ENCODE assay signal across 19 cellular contexts in genomic region chr5:10591946-10592345, GRCh38. TPM values are rescaled to one million over a fixed set of nuclear protein-coding genes. Genes with fewer than 3 reads are reported as not detected.
DNase-seq lines count a peak whose midpoint lies in the region; ATAC-seq, FAIRE-seq and TF ChIP-seq lines count a peak whose summit lies in the region.
"Had no signal": no experiment of that assay in that cellular context is flagged by ENCODE, and none has a peak within 500 bp of the region (broad histone marks: within the 10 kb centered on the region; RNA-seq: fewer than 3 reads in every experiment).

No MANE protein-coding gene starts in this region.

- no peak for TF ChIP-seq EP300 in A549 (IDR thresholded peaks at IDR 0.05)

- H3K4me2 ChIP-seq in A549 (peak overlapping the region; percentile 67; the same call in 1 of the 3 replicates), KMS-11 (peak overlapping the region; percentile 92; the same call in 1 of the 2 replicates), PC-3 (ENCODE audit: low read length) (no peak overlapping the region), H9 (ENCODE audit: insufficient read depth, insufficient read length, low read length) (no peak overlapping the region)
- H3K4me2 ChIP-seq: BLaER1 had no signal

- no peaks in the 10 kb centered on the region for H3F3A ChIP-seq in PC-3 (ENCODE audit: low read length, unreplicated experiment)

- H3K56ac ChIP-seq in H9 (ENCODE audit: insufficient read length, low read depth, low read length): no peak overlapping the region

- no peak overlapping the region for H3K4ac ChIP-seq in H9 (ENCODE audit: low read depth, low read length)

- H2AK5ac ChIP-seq in H9 (ENCODE audit: insufficient read length, low read length): no peak overlapping the region

- H3K27ac ChIP-seq in A549: no peak overlapping the region
- H3K27ac ChIP-seq in KMS-11: no peak overlapping the region
- H3K27ac ChIP-seq in PC-3 (ENCODE audit: low read length): no peak overlapping the region
- H3K27ac ChIP-seq in H9 (ENCODE audit: insufficient read length, low read depth, low read length): no peak overlapping the region
- H3K27ac ChIP-seq: BLaER1, RWPE1, SJCRH30 had no signal

- H3K9me2 ChIP-seq in PC-3 (replicated peaks; ENCODE audit: low read length): no peaks in the 10 kb centered on the region

- H3K18ac ChIP-seq in H9 (ENCODE audit: insufficient read length, low read depth, low read length): no peak overlapping the region

- POLR2A ChIA-PET in A549 (lab: Yijun Ruan, JAX) (no interaction called here), PC-3 (lab: Charles Lee; ENCODE audit: unreplicated experiment) (no interaction called here)

- H3T11ph ChIP-seq in H9 (ENCODE audit: low read length): no peak overlapping the region

- H3K9ac ChIP-seq in KMS-11 (no peak overlapping the region), PC-3 (ENCODE audit: low read length) (no peak overlapping the region), H9 (ENCODE audit: extremely low read depth, insufficient read length, low read length) (no peak overlapping the region)
- H3K9ac ChIP-seq: BLaER1 had no signal

- TF ChIP-seq RAD21 in A549 (conservative IDR thresholded peaks at IDR 0.05 in 1 of 2, IDR thresholded peaks at IDR 0.05 in 1 of 2): no peak

- 65% methylated on average over 3 of the region's 3 CpGs for WGBS in A549 (ENCODE audit: missing lambda C conversion rate)
- no CpG with 5 or more reads among the region's 3 CpGs for WGBS in H9 (ENCODE audit: extremely low coverage, insufficient read length, low lambda C conversion rate)

- H3K79me2 ChIP-seq in KMS-11 (ENCODE audit: insufficient read depth, low read depth): no peaks in the 10 kb centered on the region
- H3K79me2 ChIP-seq in PC-3 (ENCODE audit: low read length): peaks cover 44% of the 10 kb centered on the region
- no peaks in the 10 kb centered on the region for H3K79me2 ChIP-seq in H9 (ENCODE audit: insufficient read depth, low read length)

- H2AFZ ChIP-seq in KMS-11 (ENCODE audit: low read depth) (no peak overlapping the region), PC-3 (ENCODE audit: low read length) (no peak overlapping the region), H9 (ENCODE audit: low read length) (no peak overlapping the region)

- H3K4me3 ChIP-seq in A549 (no peak overlapping the region), KMS-11 (IDR thresholded peaks at IDR 0.05; ENCODE audit: insufficient read depth, low read depth, low read length) (no peak overlapping the region), PC-3 (ENCODE audit: low read length) (no peak overlapping the region), fibroblast of mammary gland (ENCODE audit: control insufficient read depth, low read depth, low read length) (no peak overlapping the region)
- H3K4me3 ChIP-seq: BLaER1, SJCRH30 had no signal

- H3K27me3 ChIP-seq in KMS-11 (ENCODE audit: insufficient read depth, low read depth): no peaks in the 10 kb centered on the region
- no peaks in the 10 kb centered on the region for H3K27me3 ChIP-seq in PC-3 (ENCODE audit: low read length)
- no peaks in the 10 kb centered on the region for H3K27me3 ChIP-seq in H9 (ENCODE audit: insufficient read depth, low read length)
- H3K27me3 ChIP-seq: BLaER1, SJCRH30 had no signal

- peaks cover 2% of the 10 kb centered on the region for H3K27me3 Mint-ChIP-seq in H9 (ENCODE audit: low read depth)

- H4K20me1 ChIP-seq in KMS-11 (ENCODE audit: insufficient read depth): no peaks in the 10 kb centered on the region
- no peaks in the 10 kb centered on the region for H4K20me1 ChIP-seq in PC-3 (ENCODE audit: low read length)
- no peaks in the 10 kb centered on the region for H4K20me1 ChIP-seq in H9 (ENCODE audit: control insufficient read depth, insufficient read depth, insufficient read length)

- H3K9me3 Mint-ChIP-seq in H9: peaks cover 0 to 4% of the 10 kb centered on the region in 2 experiments; a peak in 2 of 5 replicates

- TF ChIP-seq CTCF in A549 (IDR thresholded peaks at IDR 0.05) (no peak), KMS-11 (conservative IDR thresholded peaks at IDR 0.05; ENCODE audit: low read depth, low read length) (no peak), PC-3 (conservative IDR thresholded peaks at IDR 0.05; ENCODE audit: low read depth, low read length) (no peak), fibroblast of mammary gland (conservative IDR thresholded peaks at IDR 0.05; ENCODE audit: control insufficient read depth, insufficient read depth, low read depth, low read length) (no peak), H9 (conservative IDR thresholded peaks at IDR 0.05) (no peak)

- H3K4me3 Mint-ChIP-seq in H9: no peak overlapping the region

- no peaks in the 10 kb centered on the region for H3K23me2 ChIP-seq in H9 (ENCODE audit: insufficient read length, low read depth, low read length, poor library complexity, severe bottlenecking)

- H3K14ac ChIP-seq in H9 (ENCODE audit: insufficient read depth, low read length): no peak overlapping the region

- no peak overlapping the region for H4K8ac ChIP-seq in H9 (replicated peaks; ENCODE audit: insufficient read length, low read depth, low read length)

- no peak overlapping the region for H4K91ac ChIP-seq in H9 (ENCODE audit: insufficient read length, low read depth, low read length)

- no peak for TF ChIP-seq POLR2A in A549 (IDR thresholded peaks at IDR 0.05; ENCODE audit: low read length)

- H2BK5ac ChIP-seq in H9 (ENCODE audit: insufficient read length, low read length): no peak overlapping the region

- H3K36me3 Mint-ChIP-seq in H9 (ENCODE audit: insufficient read depth in 1 of 3, low read depth in 3 of 3): peaks cover 0 to 1% (median 0%) of the 10 kb centered on the region in 3 experiments; a peak in 2 of 7 replicates

- no peak overlapping the region for H2BK15ac ChIP-seq in H9 (ENCODE audit: low read depth, low read length)

- peaks cover 35 to 36% of the 10 kb centered on the region in 2 experiments for H3K4me1 Mint-ChIP-seq in H9

- H2BK20ac ChIP-seq in H9 (ENCODE audit: low read depth, low read length, poor library complexity, severe bottlenecking): no peak overlapping the region

- FAIRE-seq in A549 (lab: Jason Lieb, UNC): no peak

- H3K79me1 ChIP-seq in H9 (ENCODE audit: insufficient read depth, low read depth, low read length, poor library complexity, severe bottlenecking): no peaks in the 10 kb centered on the region

- peaks cover 64% of the 10 kb centered on the region for H3K4me1 ChIP-seq in A549
- peaks cover 67% of the 10 kb centered on the region for H3K4me1 ChIP-seq in KMS-11 (ENCODE audit: low read depth, poor library complexity, severe bottlenecking)
- H3K4me1 ChIP-seq in PC-3 (ENCODE audit: insufficient read depth, low read length): peaks cover 41% of the 10 kb centered on the region
- peaks cover 5% of the 10 kb centered on the region; the same call in 1 of the 2 replicates for H3K4me1 ChIP-seq in H9 (ENCODE audit: insufficient read depth, low read length)

- H3K36me3 ChIP-seq in KMS-11 (ENCODE audit: insufficient read depth): no peaks in the 10 kb centered on the region
- no peaks in the 10 kb centered on the region for H3K36me3 ChIP-seq in PC-3 (ENCODE audit: low read depth, low read length)
- H3K36me3 ChIP-seq: SJCRH30 had no signal

- no peak overlapping the region for H2BK12ac ChIP-seq in H9 (ENCODE audit: insufficient read length, low read depth, low read length)

- H4K5ac ChIP-seq in H9 (ENCODE audit: insufficient read length, low read depth, low read length): no peak overlapping the region

- H3K27ac Mint-ChIP-seq in H9: no peak overlapping the region

- ATAC-seq in A549 (no peak), PC-3 (no peak), GM18870 (IDR thresholded peaks at IDR 0.05; ENCODE audit: unreplicated experiment) (no peak)

- H3K23ac ChIP-seq in H9 (ENCODE audit: insufficient read length, low read depth, low read length): no peak overlapping the region

- DNase-seq in A549 (ENCODE audit: low read depth in 1 of 2, low spot score in 1 of 2): no peak
- DNase-seq in PC-3: peak; percentile 30
- peak; percentile 39 for DNase-seq in fibroblast of mammary gland (ENCODE audit: low read depth)
- DNase-seq in SHP77 (lab: John Stamatoyannopoulos, UW): no peak
- no peak for DNase-seq in kidney tubule cell (ENCODE audit: low spot score)
- DNase-seq in H9: no peak
- DNase-seq: EL; H7; IMR-90; MV-4-11; NCI-H1436; NCI-H2029; NCI-H524 treated with DMSO at 0.1 percent for 48 hours; NK-92 treated with Interleukin-12 subunit alpha and Interleukin-12 subunit beta, amount 100 ng/mL, for 24 hours; SJCRH30 had no signal

- CTCF ChIA-PET in A549 (lab: Yijun Ruan, JAX) (no interaction called here), PC-3 (lab: Charles Lee) (interaction anchor here (0.6 kb wide), 1 partner anchor 36 kb away, joined by 3 read pairs; no protein-coding TSS in a partner anchor)

- H3K9me3 ChIP-seq in A549: no peaks in the 10 kb centered on the region
- H3K9me3 ChIP-seq in PC-3 (ENCODE audit: low read length): no peaks in the 10 kb centered on the region
- no peaks in the 10 kb centered on the region for H3K9me3 ChIP-seq in H9 (ENCODE audit: control insufficient read depth, low read depth, low read length)
- H3K9me3 ChIP-seq: SJCRH30 had no signal

- no peak overlapping the region for H2BK120ac ChIP-seq in H9 (ENCODE audit: low read depth, low read length, poor library complexity, severe bottlenecking)

- BruUV-seq in PC-3 (replicated peaks; lab: Mats Ljungman, UMichigan): no TSS peak

- intact Hi-C loops in PC-3 (cut with micrococcal nuclease): no loop called here

TF ChIP-seq in A549, 52 proteins besides CTCF, POLR2A, EP300 and RAD21:
- TF ChIP-seq HMGXB4 (CRISPR knock-in tag; IDR thresholded peaks at IDR 0.05; ENCODE audit: borderline replicate concordance) (no peak), SREBF2 (IDR thresholded peaks at IDR 0.05) (no peak), BHLHE40 (IDR thresholded peaks at IDR 0.05; ENCODE audit: low read depth, low read length) (no peak), CEBPB (IDR thresholded peaks at IDR 0.05) (no peak)

RNA-seq across cellular contexts. Expression of gene ANKRD33B, which starts 28.1 kb away (rescaled TPM):
- polyA plus RNA-seq in A549 (2011; rRNA removed): 6.9 and 8.2 TPM in 2 replicates
- 7.3 and 11.1 TPM in 2 replicates for polyA plus RNA-seq in A549 (2012; cell fraction: cytosol; rRNA removed)
- polyA plus RNA-seq in A549 (2012; cell fraction: nucleus; rRNA removed): 24.2 and 33.7 TPM in 2 replicates
- polyA plus RNA-seq in A549 (2017; fragmentation: RNase III; extraction: RNeasy Plus Mini Kit Qiagen cat#74134 plus additional on column Dnase treatment): 4.0 to 7.1 TPM (median 4.4 TPM) in 3 replicates
- 24.1 and 27.2 TPM in 2 replicates for polyA minus RNA-seq in A549 (2011; rRNA and poly(A)+ RNA removed)
- total RNA-seq in PC-3 (2014; rRNA removed): 13.2 and 14.9 TPM in 2 replicates
- 6.9 and 7.1 TPM in 2 replicates for total RNA-seq in H9 (2021)

Comparison
In these comparisons a context has a peak if more than half of its experiments do, and no peak if none do; other contexts are left out.
1. DNase-seq: peak in PC-3 (single experiment) and fibroblast of mammary gland (single experiment); none in A549 (0 of 2), SHP77 (0 of 2), kidney tubule cell (single experiment) and H9 (single experiment).
2. H3K4me2 ChIP-seq: peak in A549 (single experiment) and KMS-11 (single experiment); none in PC-3 (single experiment) and H9 (single experiment).